Comparison of ENCODE assay signal across 8 cellular contexts in genomic region chr12:56645717-56646446, GRCh38. TPM values are rescaled to one million over a fixed set of nuclear protein-coding genes. Genes with fewer than 3 reads are reported as not detected.
DNase-seq lines count a peak whose midpoint lies in the region; ATAC-seq and TF ChIP-seq lines count a peak whose summit lies in the region.

Gene ATP5F1B, minus strand, starts transcription at chr12:56645984. Its CDS starts 21 bp downstream, at chr12:56645963.

- peak; percentile 90 for DNase-seq in GM06990 (ENCODE audit: extremely low read depth, insufficient read length)
- DNase-seq in NCI-H1092 (lab: John Stamatoyannopoulos, UW): peak; percentile 96
- DNase-seq in globus pallidus (ENCODE audit: low spot score): peak; percentile 99
- DNase-seq in nucleus accumbens (lab: John Stamatoyannopoulos, UW): peak; percentile 52 to 99 (median 93)
- peak; percentile 95 to 97 for DNase-seq in suprapubic skin (ENCODE audit: low spot score in 2 of 2)

- H3K36me3 Mint-ChIP-seq in activated naive CD4-positive, alpha-beta T cell treated with anti-CD3 and anti-CD28 coated beads, Interleukin-2, amount 50 U/mL, for 24 hours: peaks cover 17% of the 10 kb centered on the region

- H3K9me3 Mint-ChIP-seq in activated naive CD4-positive, alpha-beta T cell treated with anti-CD3 and anti-CD28 coated beads, Interleukin-2, amount 50 U/mL, for 24 hours: no peaks in the 10 kb centered on the region

- no peaks in the 10 kb centered on the region for H3K27me3 Mint-ChIP-seq in activated naive CD4-positive, alpha-beta T cell treated with anti-CD3 and anti-CD28 coated beads, Interleukin-2, amount 50 U/mL, for 24 hours

- peaks cover 33% of the 10 kb centered on the region for H3K4me1 Mint-ChIP-seq in activated naive CD4-positive, alpha-beta T cell treated with anti-CD3 and anti-CD28 coated beads, Interleukin-2, amount 50 U/mL, for 24 hours

- TF ChIP-seq CTCF in GM06990 (IDR thresholded peaks at IDR 0.05; ENCODE audit: insufficient read depth, low read length, poor library complexity, severe bottlenecking): no peak
- TF ChIP-seq CTCF in suprapubic skin (IDR thresholded peaks at IDR 0.05): no peak

- peaks cover 37% of the 10 kb centered on the region for H3K4me1 ChIP-seq in suprapubic skin

- H3K27me3 ChIP-seq in GM06990 (replicated peaks; ENCODE audit: control insufficient read depth, insufficient read depth, low read length): no peaks in the 10 kb centered on the region
- no peaks in the 10 kb centered on the region for H3K27me3 ChIP-seq in suprapubic skin

- peak within 1 kb of the TSS; percentile 96 for H3K27ac Mint-ChIP-seq in activated naive CD4-positive, alpha-beta T cell treated with anti-CD3 and anti-CD28 coated beads, Interleukin-2, amount 50 U/mL, for 24 hours

- H3K9me3 ChIP-seq in suprapubic skin: no peaks in the 10 kb centered on the region

- peaks cover 8% of the 10 kb centered on the region for H3K36me3 ChIP-seq in GM06990 (ENCODE audit: control insufficient read depth, insufficient read depth, low read length)
- H3K36me3 ChIP-seq in suprapubic skin: peaks cover 33% of the 10 kb centered on the region

- ATAC-seq in HG02588 (IDR thresholded peaks at IDR 0.05; ENCODE audit: unreplicated experiment) (peak; percentile 98), SK-N-SH treated with all-trans-retinoic acid at 6 μM for 48 hours (peak; percentile 100)

- TF ChIP-seq POLR2A in suprapubic skin (IDR thresholded peaks at IDR 0.05): peak; percentile 93 to 98

- peak within 1 kb of the TSS; percentile 98 for H3K4me3 ChIP-seq in GM06990 (replicated peaks; ENCODE audit: low read depth, low read length)
- peak within 1 kb of the TSS; percentile 77 for H3K4me3 ChIP-seq in suprapubic skin

- WGBS in suprapubic skin: under 1% methylated on average over 26 of the region's 39 CpGs

- peak within 1 kb of the TSS; percentile 91 for H3K27ac ChIP-seq in suprapubic skin

- TF ChIP-seq EP300 in suprapubic skin (IDR thresholded peaks at IDR 0.05): no peak

- peak within 1 kb of the TSS; percentile 97 for H3K4me3 Mint-ChIP-seq in activated naive CD4-positive, alpha-beta T cell treated with anti-CD3 and anti-CD28 coated beads, Interleukin-2, amount 50 U/mL, for 24 hours

TF ChIP-seq in SK-N-SH treated with all-trans-retinoic acid at 6 μM for 48 hours, 23 proteins besides CTCF, POLR2A, EP300 and RAD21:
- TF ChIP-seq ZNF565 (CRISPR knock-in tag; conservative IDR thresholded peaks at IDR 0.05; ENCODE audit: low read depth): no peak
TF ChIP-seq in SK-N-SH treated with all-trans-retinoic acid at 6 μM for 48 hours: peak in this region for 0.

RNA-seq across cellular contexts. Expression of gene ATP5F1B, which starts in this region (rescaled TPM):
- 100 to 1,000 TPM; 423 to 515 (median 438) TPM for total RNA-seq in suprapubic skin

Comparison
In these comparisons a context has a peak if more than half of its experiments do, and no peak if none do; other contexts are left out.
1. Peak in every context shown above with its lines: DNase-seq, ATAC-seq, H3K4me3 ChIP-seq and H3K27ac ChIP-seq.